In genomic region chr4:86940176-86940575, GRCh38 we compare ENCODE assay signal across 8 cellular contexts. TPM values are rescaled to one million over a fixed set of nuclear protein-coding genes. Genes with fewer than 3 reads are reported as not detected.
DNase-seq lines count a peak whose midpoint lies in the region; ATAC-seq and TF ChIP-seq lines count a peak whose summit lies in the region.

No MANE protein-coding gene starts in this region.

- DNase-seq in substantia nigra (lab: John Stamatoyannopoulos, UW): no peak
- DNase-seq in omental fat pad (ENCODE audit: low spot score): no peak
- DNase-seq in glomerular visceral epithelial cell (ENCODE audit: extremely low spot score): no peak
- DNase-seq in activated CD4-positive, alpha-beta T cell treated with anti-CD3 and anti-CD28 coated beads for 1 hour: no peak

- TF ChIP-seq CTCF in OCI-LY3 (IDR thresholded peaks at IDR 0.05; ENCODE audit: low read depth, low read length): no peak
- TF ChIP-seq CTCF in omental fat pad (IDR thresholded peaks at IDR 0.05): no peak

- no peaks in the 10 kb centered on the region for H3K9me3 ChIP-seq in OCI-LY3 (ENCODE audit: insufficient read depth, low read length)
- H3K9me3 ChIP-seq in mucosa of rectum (ENCODE audit: control insufficient read depth in 2 of 2, low read length in 2 of 2): no peaks in the 10 kb centered on the region

- H3K27me3 ChIP-seq in OCI-LY3 (ENCODE audit: low read depth, low read length) (no peaks in the 10 kb centered on the region), mucosa of rectum (ENCODE audit: control insufficient read depth in 2 of 2, insufficient read depth in 2 of 2, low read length in 2 of 2) (no peaks in the 10 kb centered on the region)

- H3K79me2 ChIP-seq in OCI-LY3 (ENCODE audit: low read length): peaks cover 78% of the 10 kb centered on the region

- no peak overlapping the region for H2AFZ ChIP-seq in OCI-LY3 (ENCODE audit: low read depth, low read length)

- peak overlapping the region; percentile 59 for H3K4me2 ChIP-seq in OCI-LY3 (ENCODE audit: low read length)

- H3K36me3 ChIP-seq in OCI-LY3 (replicated peaks; ENCODE audit: low read depth, low read length): no peaks in the 10 kb centered on the region
- no peaks in the 10 kb centered on the region for H3K36me3 ChIP-seq in mucosa of rectum (ENCODE audit: control insufficient read depth in 2 of 2, insufficient read depth in 2 of 2, low read length in 2 of 2)

- H3K4me1 ChIP-seq in OCI-LY3 (ENCODE audit: low read length) (peaks cover 37% of the 10 kb centered on the region), mucosa of rectum (ENCODE audit: control insufficient read depth in 2 of 2, insufficient read depth in 2 of 2, low read length in 2 of 2) (peaks cover 42% of the 10 kb centered on the region in 2 donors)

- peaks cover 45% of the 10 kb centered on the region for H4K20me1 ChIP-seq in OCI-LY3 (ENCODE audit: insufficient read depth, low read length)

- peak overlapping the region; percentile 44; the same call in 1 of the 2 replicates for H3K27ac ChIP-seq in OCI-LY3 (ENCODE audit: low read length)
- peak overlapping the region; percentile 9 to 54 for H3K27ac ChIP-seq in mucosa of rectum (ENCODE audit: low read depth in 2 of 2, low read length in 2 of 2)
- no peak overlapping the region for H3K27ac ChIP-seq in substantia nigra (ENCODE audit: low read depth, low read length, poor library complexity, severe bottlenecking)

- H3K4me3 ChIP-seq in GM08714 (ENCODE audit: low read length) (peak overlapping the region; percentile 44; the same call in 1 of the 2 replicates), OCI-LY3 (ENCODE audit: low read length) (peak overlapping the region; percentile 23), mucosa of rectum (ENCODE audit: low read length in 2 of 2) (peak overlapping the region in 1 of 2 donors; percentile 11)

- ATAC-seq in GM21717 (IDR thresholded peaks at IDR 0.05; ENCODE audit: unreplicated experiment): peak; percentile 3
- no peak for ATAC-seq in omental fat pad (ENCODE audit: low FRiP score)

- peak overlapping the region; percentile 19; the same call in 1 of the 2 replicates for H3K9ac ChIP-seq in OCI-LY3 (ENCODE audit: low read length)
- peak overlapping the region in 1 of 2 donors; percentile 9 for H3K9ac ChIP-seq in mucosa of rectum (ENCODE audit: low read depth in 1 of 2, low read length in 2 of 2)

RNA-seq across cellular contexts. Expression of gene AFF1, which starts 5.4 kb away (rescaled TPM):
- total RNA-seq in omental fat pad: 100 to 1,000 TPM in 2 of 4 donors, 10 to 100 TPM in 2; 89.4 to 138 (median 103) TPM

RNA-seq across cellular contexts. Expression of gene C4orf36, which starts 48.0 kb away (rescaled TPM):
- 1 to 10 TPM in 2 of 4 donors, under 1 TPM in 1, not detected in 1; 0.48 to 2.2 (median 1.5) TPM for total RNA-seq in omental fat pad
